ENCODE assay signal across 1 cellular context in the genomic region with DNA sequence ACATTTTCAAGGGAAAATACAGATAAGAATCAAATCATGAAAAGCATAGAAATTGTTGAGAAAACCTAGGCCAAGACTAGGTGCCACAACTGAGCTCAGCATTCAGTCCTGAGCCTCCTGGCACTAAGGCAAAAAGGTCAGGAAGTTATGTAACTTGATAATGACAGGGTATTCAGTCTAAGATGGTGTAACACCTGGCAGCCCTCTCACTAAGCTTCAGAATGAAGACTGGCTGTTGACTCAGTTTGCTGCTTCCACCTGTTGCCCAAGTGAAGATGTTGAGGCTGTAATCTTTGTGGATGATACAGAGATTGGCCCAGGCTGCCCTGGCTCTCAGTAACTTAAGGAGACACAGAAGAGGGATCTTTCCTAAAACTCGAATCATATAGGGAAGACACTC.
TF ChIP-seq lines count a peak whose summit lies in the region.

No MANE protein-coding gene starts in this region.

TF ChIP-seq in HepG2, 621 proteins besides CTCF, POLR2A, EP300 and RAD21:
- no peak for TF ChIP-seq KDM5A (IDR thresholded peaks at IDR 0.05; ENCODE audit: borderline replicate concordance, low read length)
- TF ChIP-seq ZNF790 (CRISPR knock-in tag; IDR thresholded peaks at IDR 0.05; ENCODE audit: borderline replicate concordance), result no peak
- no peak for TF ChIP-seq PHF8 (CRISPR knock-in tag; IDR thresholded peaks at IDR 0.05)
